Comparison of ENCODE assay signal across 2 cellular contexts in genomic region chr22:19757985-19758895, GRCh38.
TF ChIP-seq lines count a peak whose summit lies in the region.

No MANE protein-coding gene starts in this region.

TF ChIP-seq in IMR-90, 13 proteins besides CTCF, POLR2A, EP300 and RAD21:
- no peak for TF ChIP-seq MAZ (IDR thresholded peaks at IDR 0.05; ENCODE audit: borderline replicate concordance, low read depth, low read length)
- TF ChIP-seq, protein P1, sequence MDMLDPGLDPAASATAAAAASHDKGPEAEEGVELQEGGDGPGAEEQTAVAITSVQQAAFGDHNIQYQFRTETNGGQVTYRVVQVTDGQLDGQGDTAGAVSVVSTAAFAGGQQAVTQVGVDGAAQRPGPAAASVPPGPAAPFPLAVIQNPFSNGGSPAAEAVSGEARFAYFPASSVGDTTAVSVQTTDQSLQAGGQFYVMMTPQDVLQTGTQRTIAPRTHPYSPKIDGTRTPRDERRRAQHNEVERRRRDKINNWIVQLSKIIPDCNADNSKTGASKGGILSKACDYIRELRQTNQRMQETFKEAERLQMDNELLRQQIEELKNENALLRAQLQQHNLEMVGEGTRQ (IDR thresholded peaks at IDR 0.05; ENCODE audit: low read depth, low read length): no peak
- no peak for TF ChIP-seq FOS (IDR thresholded peaks at IDR 0.05; ENCODE audit: low read depth, low read length)
- TF ChIP-seq BHLHE40 (IDR thresholded peaks at IDR 0.05; ENCODE audit: low read depth, low read length): no peak
- TF ChIP-seq MAFK (IDR thresholded peaks at IDR 0.05; ENCODE audit: low read depth, low read length): no peak
- TF ChIP-seq CHD1 (IDR thresholded peaks at IDR 0.05; ENCODE audit: low read depth, low read length): no peak
- TF ChIP-seq, protein P2, sequence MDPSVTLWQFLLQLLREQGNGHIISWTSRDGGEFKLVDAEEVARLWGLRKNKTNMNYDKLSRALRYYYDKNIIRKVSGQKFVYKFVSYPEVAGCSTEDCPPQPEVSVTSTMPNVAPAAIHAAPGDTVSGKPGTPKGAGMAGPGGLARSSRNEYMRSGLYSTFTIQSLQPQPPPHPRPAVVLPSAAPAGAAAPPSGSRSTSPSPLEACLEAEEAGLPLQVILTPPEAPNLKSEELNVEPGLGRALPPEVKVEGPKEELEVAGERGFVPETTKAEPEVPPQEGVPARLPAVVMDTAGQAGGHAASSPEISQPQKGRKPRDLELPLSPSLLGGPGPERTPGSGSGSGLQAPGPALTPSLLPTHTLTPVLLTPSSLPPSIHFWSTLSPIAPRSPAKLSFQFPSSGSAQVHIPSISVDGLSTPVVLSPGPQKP (IDR thresholded peaks at IDR 0.05; ENCODE audit: borderline replicate concordance, low read depth, low read length): no peak

TF ChIP-seq in H1, 55 proteins besides CTCF, POLR2A, EP300 and RAD21:
- TF ChIP-seq RFX5 (IDR thresholded peaks at IDR 0.05; ENCODE audit: borderline replicate concordance, low read depth, low read length): no peak
- TF ChIP-seq RBBP5 (IDR thresholded peaks at IDR 0.05; ENCODE audit: borderline replicate concordance, low read depth, low read length): no peak
- peak; percentile 81 for TF ChIP-seq EZH2 (IDR thresholded peaks at IDR 0.05; ENCODE audit: low read depth, low read length, severe bottlenecking)
- no peak for TF ChIP-seq POLR2AphosphoS5 (IDR thresholded peaks at IDR 0.05; ENCODE audit: low read depth, low read length)
- TF ChIP-seq CTBP2 (IDR thresholded peaks at IDR 0.05; ENCODE audit: borderline replicate concordance, insufficient read depth, insufficient read length, low read length): no peak
- TF ChIP-seq CBX8 (IDR thresholded peaks at IDR 0.05; ENCODE audit: borderline replicate concordance, low read depth, low read length): 0 out of 2 replicates have a peak, but pooled peaks have one; percentile 11
- no peak for TF ChIP-seq KDM1A (IDR thresholded peaks at IDR 0.05; ENCODE audit: borderline replicate concordance, low read length)
- peak; percentile 55; the same call in 1 of the 2 replicates for TF ChIP-seq SUZ12 (IDR thresholded peaks at IDR 0.05; ENCODE audit: low read length)
- TF ChIP-seq GABPA (IDR thresholded peaks at IDR 0.05; ENCODE audit: borderline replicate concordance, insufficient read depth, low read length): no peak
- TF ChIP-seq, protein P3, sequence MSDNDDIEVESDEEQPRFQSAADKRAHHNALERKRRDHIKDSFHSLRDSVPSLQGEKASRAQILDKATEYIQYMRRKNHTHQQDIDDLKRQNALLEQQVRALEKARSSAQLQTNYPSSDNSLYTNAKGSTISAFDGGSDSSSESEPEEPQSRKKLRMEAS (IDR thresholded peaks at IDR 0.05): peak; percentile 14; the same call in 1 of the 2 replicates
- peak; percentile 8 for TF ChIP-seq RNF2 (IDR thresholded peaks at IDR 0.05; ENCODE audit: borderline replicate concordance, low read depth, low read length, missing control alignments, poor library complexity, severe bottlenecking)
- no peak for TF ChIP-seq JUN (IDR thresholded peaks at IDR 0.05; ENCODE audit: low read depth, low read length)
- TF ChIP-seq CHD1 (IDR thresholded peaks at IDR 0.05; ENCODE audit: low read depth, low read length): no peak
- no peak for TF ChIP-seq TAF1 (IDR thresholded peaks at IDR 0.05; ENCODE audit: low read depth, low read length)
- TF ChIP-seq ZNF274 (IDR thresholded peaks at IDR 0.05; ENCODE audit: borderline replicate concordance, extremely low read depth, low read length): no peak
- no peak for TF ChIP-seq GTF2F1 (IDR thresholded peaks at IDR 0.05; ENCODE audit: borderline replicate concordance, low read depth, low read length)
- TF ChIP-seq ATF2 (IDR thresholded peaks at IDR 0.05; ENCODE audit: low read length): no peak
- TF ChIP-seq HDAC6 (IDR thresholded peaks at IDR 0.05; ENCODE audit: low read depth, low read length): no peak
- TF ChIP-seq SRF (IDR thresholded peaks at IDR 0.05; ENCODE audit: low read depth, low read length): no peak
- TF ChIP-seq YY1 (IDR thresholded peaks at IDR 0.05; ENCODE audit: low read depth, low read length): no peak
- TF ChIP-seq SP4 (IDR thresholded peaks at IDR 0.05; ENCODE audit: low read length): no peak
- no peak for TF ChIP-seq NRF1 (IDR thresholded peaks at IDR 0.05; ENCODE audit: low read depth, low read length)
- TF ChIP-seq CBX5 (IDR thresholded peaks at IDR 0.05; ENCODE audit: low read depth, low read length): no peak
